8 cellular contexts compared by ENCODE assay signal in genomic region chr4:3073158-3074077, GRCh38. TPM values are rescaled to one million over a fixed set of nuclear protein-coding genes. Genes with fewer than 3 reads are reported as not detected.
DNase-seq lines count a peak whose midpoint lies in the region; ATAC-seq and TF ChIP-seq lines count a peak whose summit lies in the region.

No MANE protein-coding gene starts in this region.

- no peaks in the 10 kb centered on the region for H4K20me1 ChIP-seq in fibroblast of lung (ENCODE audit: control insufficient read depth, extremely low read depth, insufficient read depth, low read length)

- H3K9ac ChIP-seq in fibroblast of lung (ENCODE audit: insufficient read depth, low read length) = peak overlapping the region; percentile 48

- TF ChIP-seq CTCF in RWPE2 (IDR thresholded peaks at IDR 0.05; ENCODE audit: poor library complexity, severe bottlenecking) (no peak), fibroblast of lung (conservative IDR thresholded peaks at IDR 0.05 in 1 of 2, IDR thresholded peaks at IDR 0.05 in 1 of 2; ENCODE audit: low read depth in 1 of 2, low read length in 2 of 2) (peak in 1 of 2 donors; percentile 9), prostate gland (IDR thresholded peaks at IDR 0.05) (no peak)

- H3K36me3 ChIP-seq in RWPE2 (ENCODE audit: low read depth) (no peaks in the 10 kb centered on the region), fibroblast of lung (ENCODE audit: control insufficient read depth, insufficient read depth, low read length) (no peaks in the 10 kb centered on the region), prostate gland (no peaks in the 10 kb centered on the region)

- peak overlapping the region; percentile 75 for H2AFZ ChIP-seq in fibroblast of lung (ENCODE audit: low read length)

- H3K27ac ChIP-seq in RWPE2 (ENCODE audit: poor library complexity, severe bottlenecking) = no peak overlapping the region
- H3K27ac ChIP-seq in fibroblast of lung (ENCODE audit: insufficient read depth, low read length) = no peak overlapping the region
- peak overlapping the region; percentile 77 to 87 for H3K27ac ChIP-seq in prostate gland

- peak; percentile 36 for TF ChIP-seq POLR2A in prostate gland (IDR thresholded peaks at IDR 0.05)

- peak overlapping the region; percentile 47 for H3K4me3 ChIP-seq in RWPE2 (ENCODE audit: severe bottlenecking)
- H3K4me3 ChIP-seq in fibroblast of lung (replicated peaks in 1 of 4; ENCODE audit: control extremely low read depth in 1 of 4, insufficient read depth in 1 of 4, low read depth in 3 of 4, low read length in 4 of 4) = peak overlapping the region; percentile 34 to 63 (median 44)
- H3K4me3 ChIP-seq in prostate gland = peak overlapping the region; percentile 57 to 59

- no peaks in the 10 kb centered on the region for H3K27me3 ChIP-seq in RWPE2 (ENCODE audit: insufficient read depth, poor library complexity, severe bottlenecking)
- H3K27me3 ChIP-seq in fibroblast of lung (ENCODE audit: control insufficient read depth, insufficient read depth, low read length) = no peaks in the 10 kb centered on the region
- no peaks in the 10 kb centered on the region for H3K27me3 ChIP-seq in prostate gland (replicated peaks; ENCODE audit: insufficient read depth)

- WGBS in prostate gland = 12% methylated on average over 50 of the region's 54 CpGs

- DNase-seq in RWPE2 (ENCODE audit: low spot score) (no peak), fibroblast of lung (ENCODE audit: low read depth in 2 of 2) (no peak), prostate gland (ENCODE audit: low spot score) (peak; percentile 15), GF-D8 (lab: John Stamatoyannopoulos, UW) (no peak), NCI-H510A treated with DMSO at 0.1 percent for 48 hours (lab: John Stamatoyannopoulos, UW) (no peak), HT-29 (ENCODE audit: low spot score) (no peak)

- H3K79me2 ChIP-seq in fibroblast of lung (ENCODE audit: control insufficient read depth, insufficient read depth, low read length) = peaks cover 29% of the 10 kb centered on the region

- ATAC-seq in GM18502 (IDR thresholded peaks at IDR 0.05; ENCODE audit: poor library complexity, unreplicated experiment) (peak; percentile 29), HG02610 (IDR thresholded peaks at IDR 0.05; ENCODE audit: unreplicated experiment) (peak; percentile 26), RWPE2 (ENCODE audit: low read depth) (peak; percentile 60)

- H3K9me3 ChIP-seq in RWPE2 (ENCODE audit: severe bottlenecking) (no peaks in the 10 kb centered on the region), fibroblast of lung (ENCODE audit: control insufficient read depth, insufficient read depth, low read depth, low read length) (no peaks in the 10 kb centered on the region), prostate gland (no peaks in the 10 kb centered on the region)

- H3K4me1 ChIP-seq in RWPE2 (ENCODE audit: insufficient read depth, poor library complexity, severe bottlenecking) = peaks cover 9% of the 10 kb centered on the region
- H3K4me1 ChIP-seq in fibroblast of lung (ENCODE audit: control insufficient read depth, extremely low read depth, insufficient read depth, low read length) = peaks cover 13% of the 10 kb centered on the region
- H3K4me1 ChIP-seq in prostate gland (replicated peaks) = no peaks in the 10 kb centered on the region

- H3K4me2 ChIP-seq in fibroblast of lung (ENCODE audit: extremely low read depth, insufficient read depth, low read length) = peak overlapping the region; percentile 76

- intact Hi-C loops in prostate gland (cut with DNase I) = no loop called here

RNA-seq across cellular contexts. Expression of gene HTT-AS, which starts 0.9 kb away (rescaled TPM):
- not detected in 2 replicates for total RNA-seq in fibroblast of lung
- not detected in 2 replicates for polyA plus RNA-seq in fibroblast of lung
- not detected in 2 replicates for polyA plus RNA-seq in fibroblast of lung (2012)
- not detected in 2 replicates for polyA minus RNA-seq in fibroblast of lung (ENCODE audit: low replicate concordance)
- total RNA-seq in prostate gland = not detected
- total RNA-seq in HT-29 (2014; rRNA removed; shearing (Covaris generic)) = not detected in 2 replicates

RNA-seq across cellular contexts. Expression of gene HTT, which starts 1.1 kb away (rescaled TPM):
- total RNA-seq in fibroblast of lung (41.8 and 52.9 TPM in 2 replicates), prostate gland (10 to 100 TPM; 37.8 to 97.8 TPM)
- polyA plus RNA-seq in fibroblast of lung = 13.2 and 19.2 TPM in 2 replicates
- polyA plus RNA-seq in fibroblast of lung (2012) = 15.5 and 18.1 TPM in 2 replicates
- polyA minus RNA-seq in fibroblast of lung (ENCODE audit: low replicate concordance) = 172 and 236 TPM in 2 replicates
- total RNA-seq in HT-29 (2014; rRNA removed; shearing (Covaris generic)) = 16.8 and 33.4 TPM in 2 replicates

Comparison
In these comparisons a context has a peak if more than half of its experiments do, and no peak if none do; other contexts are left out.
1. H3K27ac ChIP-seq: peak in prostate gland (2 of 2); none in RWPE2 (single experiment) and fibroblast of lung (single experiment).
2. Peak in every context shown above with its lines, with median percentiles within 50 percentile points of each other: ATAC-seq and H3K4me3 ChIP-seq.